9 cellular contexts compared by ENCODE assay signal in the genomic region with DNA sequence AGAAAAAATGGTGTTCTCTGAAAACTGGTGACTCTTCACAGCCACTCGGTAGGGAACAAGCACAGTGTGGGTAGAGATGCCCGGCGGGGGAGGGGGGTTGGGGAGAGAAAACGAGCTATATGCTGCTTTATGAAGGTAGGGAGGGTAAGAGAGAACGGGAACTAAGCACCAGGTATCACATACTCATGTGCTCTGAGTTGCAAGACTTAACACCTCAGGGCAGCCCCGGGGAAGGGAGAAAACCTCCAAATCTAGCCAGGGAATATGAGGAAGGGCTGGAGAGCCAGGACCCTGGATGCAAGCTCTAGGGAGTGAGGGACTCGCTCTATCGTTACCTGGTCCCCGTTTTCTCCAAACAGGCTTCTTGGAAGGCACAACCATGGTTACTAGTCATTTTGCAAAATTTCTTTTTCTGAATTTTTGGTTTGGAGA. TPM values are rescaled to one million over a fixed set of nuclear protein-coding genes. Genes with fewer than 3 reads are reported as not detected.
DNase-seq lines count a peak whose midpoint lies in the region; ATAC-seq and TF ChIP-seq lines count a peak whose summit lies in the region.
"Had no signal": no experiment of that assay in that cellular context is flagged by ENCODE, and none has a peak within 500 bp of the region (broad histone marks: within the 10 kb centered on the region; RNA-seq: fewer than 3 reads in every experiment).

No MANE protein-coding gene starts in this region.

- H3K4me3 Mint-ChIP-seq in stimulated activated naive CD8-positive, alpha-beta T cell treated with anti-CD3 and anti-CD28 coated beads, Interleukin-15, Interleukin-2, amounts not matched to agents 100 ng/mL and 50 ng/mL, for 24 hours: peak overlapping the region; percentile 83
- peak overlapping the region; percentile 89 for H3K4me3 Mint-ChIP-seq in activated naive CD8-positive, alpha-beta T cell treated with anti-CD3 and anti-CD28 coated beads for 36 hours

- intact Hi-C loops in vagina (cut with DNase I): loop anchor here (2.0 kb wide), 1 partner anchor 33 kb away; no protein-coding TSS in a partner anchor

- no peak for TF ChIP-seq CTCF in vagina (IDR thresholded peaks at IDR 0.05)

- TF ChIP-seq POLR2A in vagina (IDR thresholded peaks at IDR 0.05): no peak

- H3K27ac Mint-ChIP-seq in stimulated activated naive CD8-positive, alpha-beta T cell treated with anti-CD3 and anti-CD28 coated beads, Interleukin-15, Interleukin-2, amounts not matched to agents 100 ng/mL and 50 ng/mL, for 24 hours: peak overlapping the region; percentile 92
- peak overlapping the region; percentile 94 for H3K27ac Mint-ChIP-seq in activated naive CD8-positive, alpha-beta T cell treated with anti-CD3 and anti-CD28 coated beads for 36 hours

- peak overlapping the region; percentile 14 to 54 for H3K4me3 ChIP-seq in muscle layer of duodenum (ENCODE audit: low read depth in 1 of 2, low read length in 2 of 2)
- H3K4me3 ChIP-seq in vagina: peak overlapping the region; percentile 32 to 40

- H3K36me3 ChIP-seq in muscle layer of duodenum (ENCODE audit: control insufficient read depth in 1 of 2, insufficient read depth in 2 of 2, low read length in 2 of 2) (no peaks in the 10 kb centered on the region), vagina (no peaks in the 10 kb centered on the region)

- no peak for ATAC-seq in stimulated activated naive CD8-positive, alpha-beta T cell treated with anti-CD3 and anti-CD28 coated beads, Interleukin-15, Interleukin-2, amounts not matched to agents 100 U/mL and 50 U/mL, for 24 hours
- ATAC-seq in GM18858 (IDR thresholded peaks at IDR 0.05; ENCODE audit: unreplicated experiment): no peak

- H3K27ac ChIP-seq in muscle layer of duodenum (ENCODE audit: low read length): peak overlapping the region; percentile 89
- peak overlapping the region; percentile 92 for H3K27ac ChIP-seq in vagina

- no peaks in the 10 kb centered on the region for H3K9me3 ChIP-seq in muscle layer of duodenum (ENCODE audit: control insufficient read depth in 1 of 2, low read length in 2 of 2)
- no peaks in the 10 kb centered on the region for H3K9me3 ChIP-seq in vagina

- H3K36me3 Mint-ChIP-seq in stimulated activated naive CD8-positive, alpha-beta T cell treated with anti-CD3 and anti-CD28 coated beads, Interleukin-15, Interleukin-2, amounts not matched to agents 100 ng/mL and 50 ng/mL, for 24 hours (ENCODE audit: low read depth): peaks cover 23% of the 10 kb centered on the region
- peaks cover 36% of the 10 kb centered on the region for H3K36me3 Mint-ChIP-seq in activated naive CD8-positive, alpha-beta T cell treated with anti-CD3 and anti-CD28 coated beads for 36 hours

- H3K4me1 Mint-ChIP-seq in stimulated activated naive CD8-positive, alpha-beta T cell treated with anti-CD3 and anti-CD28 coated beads, Interleukin-15, Interleukin-2, amounts not matched to agents 100 ng/mL and 50 ng/mL, for 24 hours (ENCODE audit: low read depth): peaks cover 65% of the 10 kb centered on the region
- peaks cover 65% of the 10 kb centered on the region for H3K4me1 Mint-ChIP-seq in activated naive CD8-positive, alpha-beta T cell treated with anti-CD3 and anti-CD28 coated beads for 36 hours

- no peaks in the 10 kb centered on the region for H3K27me3 Mint-ChIP-seq in stimulated activated naive CD8-positive, alpha-beta T cell treated with anti-CD3 and anti-CD28 coated beads, Interleukin-15, Interleukin-2, amounts not matched to agents 100 ng/mL and 50 ng/mL, for 24 hours
- H3K27me3 Mint-ChIP-seq in activated naive CD8-positive, alpha-beta T cell treated with anti-CD3 and anti-CD28 coated beads for 36 hours: no peaks in the 10 kb centered on the region

- no peaks in the 10 kb centered on the region for H3K27me3 ChIP-seq in muscle layer of duodenum (ENCODE audit: low read depth, low read length)
- no peaks in the 10 kb centered on the region for H3K27me3 ChIP-seq in vagina

- DNase-seq in stimulated activated naive CD8-positive, alpha-beta T cell treated with anti-CD3 and anti-CD28 coated beads, Interleukin-15, Interleukin-2, amounts not matched to agents 100 U/mL and 50 U/mL, for 24 hours: no peak
- DNase-seq in activated naive CD8-positive, alpha-beta T cell treated with anti-CD3 and anti-CD28 coated beads for 36 hours: no peak
- no peak for DNase-seq in vagina (ENCODE audit: extremely low spot score in 2 of 2)
- no peak for DNase-seq in NK-92 treated with Interleukin-12 subunit alpha and Interleukin-12 subunit beta, amount 100 ng/mL, for 24 hours (lab: John Stamatoyannopoulos, UW)
- DNase-seq in NAMALWA (ENCODE audit: low spot score): no peak
- DNase-seq: glutamatergic neuron had no signal

- no peaks in the 10 kb centered on the region for H3K9me3 Mint-ChIP-seq in stimulated activated naive CD8-positive, alpha-beta T cell treated with anti-CD3 and anti-CD28 coated beads, Interleukin-15, Interleukin-2, amounts not matched to agents 100 ng/mL and 50 ng/mL, for 24 hours
- H3K9me3 Mint-ChIP-seq in activated naive CD8-positive, alpha-beta T cell treated with anti-CD3 and anti-CD28 coated beads for 36 hours: no peaks in the 10 kb centered on the region

- H3K4me1 ChIP-seq in muscle layer of duodenum (ENCODE audit: control insufficient read depth in 1 of 2, insufficient read depth in 2 of 2, low read length in 2 of 2) (peaks cover 33 to 58% of the 10 kb centered on the region in 2 donors), vagina (peaks cover 72% of the 10 kb centered on the region)

RNA-seq across cellular contexts. Expression of a gene that starts 35.3 kb away (rescaled TPM):
- total RNA-seq in activated naive CD8-positive, alpha-beta T cell treated with anti-CD3 and anti-CD28 coated beads for 36 hours: 10 to 100 TPM; 36.7 to 37.8 TPM
- total RNA-seq in vagina: 33.1 TPM

RNA-seq across cellular contexts. Expression of a gene that starts 48.4 kb away (rescaled TPM):
- total RNA-seq in activated naive CD8-positive, alpha-beta T cell treated with anti-CD3 and anti-CD28 coated beads for 36 hours: 10 to 100 TPM; 38.4 to 39.0 TPM
- 24.3 TPM for total RNA-seq in vagina
